13 cellular contexts compared by ENCODE assay signal in genomic region chr17:12041316-12041715, GRCh38. TPM values are rescaled to one million over a fixed set of nuclear protein-coding genes. Genes with fewer than 3 reads are reported as not detected.
DNase-seq lines count a peak whose midpoint lies in the region; FAIRE-seq and TF ChIP-seq lines count a peak whose summit lies in the region.
"Had no signal": no experiment of that assay in that cellular context is flagged by ENCODE, and none has a peak within 500 bp of the region (broad histone marks: within the 10 kb centered on the region; RNA-seq: fewer than 3 reads in every experiment).

No MANE protein-coding gene starts in this region.

- FAIRE-seq in GM12891 (lab: Jason Lieb, UNC) = no peak

- H3K4me3 ChIP-seq in SJSA1 (no peak overlapping the region), fibroblast of lung (replicated peaks in 1 of 4; ENCODE audit: control extremely low read depth in 1 of 4, insufficient read depth in 1 of 4, low read depth in 3 of 4, low read length in 4 of 4) (peak overlapping the region in 1 of 4 experiments; percentile 11)

- H3K9me3 ChIP-seq in SJSA1 (replicated peaks) (no peaks in the 10 kb centered on the region), fibroblast of lung (ENCODE audit: control insufficient read depth, insufficient read depth, low read depth, low read length) (no peaks in the 10 kb centered on the region)

- peaks cover 30% of the 10 kb centered on the region for H3K79me2 ChIP-seq in fibroblast of lung (ENCODE audit: control insufficient read depth, insufficient read depth, low read length)

- TF ChIP-seq CTCF in fibroblast of lung (conservative IDR thresholded peaks at IDR 0.05 in 1 of 2, IDR thresholded peaks at IDR 0.05 in 1 of 2; ENCODE audit: low read depth in 1 of 2, low read length in 2 of 2) = no peak

- H3K4me2 ChIP-seq in fibroblast of lung (ENCODE audit: extremely low read depth, insufficient read depth, low read length) = peak overlapping the region; percentile 62
- H3K4me2 ChIP-seq: KMS-11 had no signal

- H3K36me3 ChIP-seq in SJSA1 (no peaks in the 10 kb centered on the region; the same call in 1 of the 2 replicates), fibroblast of lung (ENCODE audit: control insufficient read depth, insufficient read depth, low read length) (no peaks in the 10 kb centered on the region)

- H3K9ac ChIP-seq in fibroblast of lung (ENCODE audit: insufficient read depth, low read length) = no peak overlapping the region
- H3K9ac ChIP-seq: KMS-11 had no signal

- TF ChIP-seq POLR2A in GM12891 (IDR thresholded peaks at IDR 0.05; ENCODE audit: low read depth, low read length) = no peak

- no peak overlapping the region for H3K27ac Mint-ChIP-seq in activated naive CD4-positive, alpha-beta T cell treated with anti-CD3 and anti-CD28 coated beads, Interleukin-2, amount 50 U/mL, for 24 hours
- H3K27ac Mint-ChIP-seq in stimulated activated naive CD8-positive, alpha-beta T cell treated with anti-CD3 and anti-CD28 coated beads, Interleukin-15, Interleukin-2, amounts not matched to agents 100 ng/mL and 50 ng/mL, for 24 hours = peak overlapping the region; percentile 75

- peaks cover 9% of the 10 kb centered on the region for H3K36me3 Mint-ChIP-seq in activated naive CD4-positive, alpha-beta T cell treated with anti-CD3 and anti-CD28 coated beads, Interleukin-2, amount 50 U/mL, for 24 hours
- peaks cover 21% of the 10 kb centered on the region for H3K36me3 Mint-ChIP-seq in stimulated activated naive CD8-positive, alpha-beta T cell treated with anti-CD3 and anti-CD28 coated beads, Interleukin-15, Interleukin-2, amounts not matched to agents 100 ng/mL and 50 ng/mL, for 24 hours (ENCODE audit: low read depth)

- H3K4me1 Mint-ChIP-seq in activated naive CD4-positive, alpha-beta T cell treated with anti-CD3 and anti-CD28 coated beads, Interleukin-2, amount 50 U/mL, for 24 hours = peaks cover 92% of the 10 kb centered on the region
- H3K4me1 Mint-ChIP-seq in stimulated activated naive CD8-positive, alpha-beta T cell treated with anti-CD3 and anti-CD28 coated beads, Interleukin-15, Interleukin-2, amounts not matched to agents 100 ng/mL and 50 ng/mL, for 24 hours (ENCODE audit: low read depth) = peaks cover 68% of the 10 kb centered on the region

- no peaks in the 10 kb centered on the region for H3K9me3 Mint-ChIP-seq in activated naive CD4-positive, alpha-beta T cell treated with anti-CD3 and anti-CD28 coated beads, Interleukin-2, amount 50 U/mL, for 24 hours
- H3K9me3 Mint-ChIP-seq in stimulated activated naive CD8-positive, alpha-beta T cell treated with anti-CD3 and anti-CD28 coated beads, Interleukin-15, Interleukin-2, amounts not matched to agents 100 ng/mL and 50 ng/mL, for 24 hours = no peaks in the 10 kb centered on the region

- H3K4me1 ChIP-seq in SJSA1 (replicated peaks) (peaks cover 29% of the 10 kb centered on the region), fibroblast of lung (ENCODE audit: control insufficient read depth, extremely low read depth, insufficient read depth, low read length) (peaks cover 3% of the 10 kb centered on the region)

- DNase-seq in activated naive CD4-positive, alpha-beta T cell (lab: John Stamatoyannopoulos, UW) = no peak
- DNase-seq in SJSA1 (ENCODE audit: low read depth in 1 of 2, low spot score in 2 of 2) (peak in 1 of 2 experiments; percentile 58), fibroblast of lung (ENCODE audit: low read depth in 2 of 2) (peak; percentile 73 to 85), NCI-H1092 treated with DMSO at 0.1 percent for 48 hours (lab: John Stamatoyannopoulos, UW) (no peak), NCI-H345 treated with DMSO at 0.1 percent for 48 hours (lab: John Stamatoyannopoulos, UW; ENCODE audit: unreplicated experiment) (no peak), GM12891 (ENCODE audit: insufficient read length, low spot score) (no peak)
- DNase-seq: activated CD8-positive, alpha-beta memory T cell treated with anti-CD3 and anti-CD28 coated beads for 24 hours; hippocampal formation; NCI-H526 had no signal

- H3K4me3 Mint-ChIP-seq in activated naive CD4-positive, alpha-beta T cell treated with anti-CD3 and anti-CD28 coated beads, Interleukin-2, amount 50 U/mL, for 24 hours = peak overlapping the region; percentile 41
- peak overlapping the region; percentile 57 for H3K4me3 Mint-ChIP-seq in stimulated activated naive CD8-positive, alpha-beta T cell treated with anti-CD3 and anti-CD28 coated beads, Interleukin-15, Interleukin-2, amounts not matched to agents 100 ng/mL and 50 ng/mL, for 24 hours

- no peaks in the 10 kb centered on the region for H3K27me3 ChIP-seq in SJSA1 (replicated peaks)
- H3K27me3 ChIP-seq in fibroblast of lung (ENCODE audit: control insufficient read depth, insufficient read depth, low read length) = no peaks in the 10 kb centered on the region

- H4K20me1 ChIP-seq in fibroblast of lung (ENCODE audit: control insufficient read depth, extremely low read depth, insufficient read depth, low read length) = no peaks in the 10 kb centered on the region

- H3K27me3 Mint-ChIP-seq in activated naive CD4-positive, alpha-beta T cell treated with anti-CD3 and anti-CD28 coated beads, Interleukin-2, amount 50 U/mL, for 24 hours = no peaks in the 10 kb centered on the region
- no peaks in the 10 kb centered on the region for H3K27me3 Mint-ChIP-seq in stimulated activated naive CD8-positive, alpha-beta T cell treated with anti-CD3 and anti-CD28 coated beads, Interleukin-15, Interleukin-2, amounts not matched to agents 100 ng/mL and 50 ng/mL, for 24 hours

- H2AFZ ChIP-seq in fibroblast of lung (ENCODE audit: low read length) = no peak overlapping the region

- H3K27ac ChIP-seq in SJSA1 = peak overlapping the region; percentile 52
- H3K27ac ChIP-seq in fibroblast of lung (ENCODE audit: insufficient read depth, low read length) = no peak overlapping the region
- H3K27ac ChIP-seq: C4-2B, KMS-11 had no signal

TF ChIP-seq in GM12891, 5 proteins besides CTCF, POLR2A, EP300 and RAD21:
- no peak for TF ChIP-seq POLR2AphosphoS5 (IDR thresholded peaks at IDR 0.05; ENCODE audit: low read depth, low read length)

RNA-seq across cellular contexts. Expression of gene MAP2K4, which starts 20.6 kb away (rescaled TPM):
- total RNA-seq in SJSA1 (2014; rRNA removed; shearing (Covaris generic)) = 23.7 and 42.0 TPM in 2 replicates
- total RNA-seq in fibroblast of lung = 23.6 and 25.4 TPM in 2 replicates
- 23.5 and 23.9 TPM in 2 replicates for polyA plus RNA-seq in fibroblast of lung
- polyA plus RNA-seq in fibroblast of lung (2012) = 13.9 and 15.1 TPM in 2 replicates
- 6.0 and 10.1 TPM in 2 replicates for polyA minus RNA-seq in fibroblast of lung (ENCODE audit: low replicate concordance)
- 11.1 TPM for polyA plus RNA-seq in GM12891 (2012; ENCODE audit: low read depth, missing spikeins)

RNA-seq across cellular contexts. Expression of gene ZNF18, which starts 44.0 kb away (rescaled TPM):
- total RNA-seq in SJSA1 (2014; rRNA removed; shearing (Covaris generic)) = 7.9 and 8.4 TPM in 2 replicates
- total RNA-seq in fibroblast of lung = 12.8 and 16.8 TPM in 2 replicates
- 5.7 and 7.7 TPM in 2 replicates for polyA plus RNA-seq in fibroblast of lung
- 5.4 and 6.2 TPM in 2 replicates for polyA plus RNA-seq in fibroblast of lung (2012)
- polyA minus RNA-seq in fibroblast of lung (ENCODE audit: low replicate concordance) = 2.7 TPM in 2 replicates
- polyA plus RNA-seq in GM12891 (2012; ENCODE audit: low read depth, missing spikeins) = 5.5 TPM

Comparison
In these comparisons a context has a peak if more than half of its experiments do, and no peak if none do; other contexts are left out.
1. DNase-seq: peak in fibroblast of lung (2 of 2); none in activated naive CD4-positive, alpha-beta T cell (0 of 4), NCI-H1092 treated with DMSO at 0.1 percent for 48 hours (single experiment), NCI-H345 treated with DMSO at 0.1 percent for 48 hours (single experiment) and GM12891 (single experiment).